In genomic region chr11:18791175-18792065, GRCh38 we compare ENCODE assay signal across 11 cellular contexts. TPM values are rescaled to one million over a fixed set of nuclear protein-coding genes. Genes with fewer than 3 reads are reported as not detected.
DNase-seq lines count a peak whose midpoint lies in the region; ATAC-seq and TF ChIP-seq lines count a peak whose summit lies in the region.
"Had no signal": no experiment of that assay in that cellular context is flagged by ENCODE, and none has a peak within 500 bp of the region (broad histone marks: within the 10 kb centered on the region; RNA-seq: fewer than 3 reads in every experiment).

PTPN5 (minus strand) TSS chr11:18791798; CDS start chr11:18771958, 19,840 bp downstream.

- ATAC-seq in heart right ventricle (peak; percentile 39 to 76 (median 66)), GM18868 (IDR thresholded peaks at IDR 0.05; ENCODE audit: unreplicated experiment) (no peak)

- H3K27ac ChIP-seq in heart right ventricle (peak within 1 kb of the TSS in 6 of 10 donors; percentile 39 to 64 (median 49)), urinary bladder (ENCODE audit: low read depth) (no peak within 1 kb of the TSS)

- H3K4me3 Mint-ChIP-seq in mesothelial cell of epicardium, result peak within 1 kb of the TSS; percentile 65
- H3K4me3 Mint-ChIP-seq: CD4-positive, alpha-beta T cell had no signal

- H3K4me1 ChIP-seq in heart right ventricle, result peaks cover 0 to 33% (median 11%) of the 10 kb centered on the region in 9 donors
- peaks cover 8% of the 10 kb centered on the region for H3K4me1 ChIP-seq in urinary bladder (ENCODE audit: insufficient read depth)

- H3K4me3 ChIP-seq in heart right ventricle (peak within 1 kb of the TSS; percentile 13 to 67 (median 54)), urinary bladder (ENCODE audit: low read depth, low read length) (peak within 1 kb of the TSS; percentile 19)

- H3K36me3 ChIP-seq in heart right ventricle, result no peaks in the 10 kb centered on the region
- no peaks in the 10 kb centered on the region for H3K36me3 ChIP-seq in urinary bladder (ENCODE audit: insufficient read depth)

- intact Hi-C loops in heart right ventricle (cut with DNase I) (no loop called here), cardiac septum (cut with DNase I) (no loop called here)

- no peaks in the 10 kb centered on the region for H3K36me3 Mint-ChIP-seq in mesothelial cell of epicardium

- peaks cover 10 to 65% (median 60%) of the 10 kb centered on the region in 7 donors for H3K27me3 ChIP-seq in heart right ventricle

- no peak within 1 kb of the TSS for H3K27ac Mint-ChIP-seq in mesothelial cell of epicardium
- H3K27ac Mint-ChIP-seq: CD4-positive, alpha-beta T cell had no signal

- DNase-seq in heart right ventricle (no peak), cardiac septum (ENCODE audit: low spot score) (no peak), dermis blood vessel endothelial cell (peak; percentile 19), mesothelial cell of epicardium (ENCODE audit: low spot score in 2 of 2, unreplicated experiment in 2 of 2) (peak in 1 of 2 experiments; percentile 23), A172 (ENCODE audit: low spot score) (no peak), T-helper 1 cell (no peak)
- DNase-seq: CD4-positive, alpha-beta T cell had no signal

- H3K9me3 Mint-ChIP-seq in mesothelial cell of epicardium, result no peaks in the 10 kb centered on the region
- H3K9me3 Mint-ChIP-seq: CD4-positive, alpha-beta T cell had no signal

- 1% methylated on average over 97 to 105 of the region's 105 CpGs for WGBS in heart right ventricle, 2 donors
- under 1% methylated on average over 105 of the region's 105 CpGs for WGBS in urinary bladder

- peaks cover 4% of the 10 kb centered on the region for H3K4me1 Mint-ChIP-seq in mesothelial cell of epicardium

- no peaks in the 10 kb centered on the region for H3K9me3 ChIP-seq in heart right ventricle

- peaks cover 92% of the 10 kb centered on the region for H3K27me3 Mint-ChIP-seq in mesothelial cell of epicardium (ENCODE audit: low read depth)

- TF ChIP-seq CTCF in heart right ventricle (IDR thresholded peaks at IDR 0.05) (no peak), mesothelial cell of epicardium (IDR thresholded peaks at IDR 0.05; ENCODE audit: unreplicated experiment) (no peak)

RNA-seq across cellular contexts. Expression of gene PTPN5, which starts in this region (rescaled TPM):
- 1 to 10 TPM; 1.5 to 8.8 (median 3.5) TPM for total RNA-seq in heart right ventricle
- 1 to 10 TPM; 4.4 to 5.8 TPM for polyA plus RNA-seq in heart right ventricle
- total RNA-seq in cardiac septum, result 3.8 TPM
- total RNA-seq in dermis blood vessel endothelial cell, result not detected in 2 replicates
- 2.5 to 3.3 TPM (median 2.7 TPM) in 3 replicates for total RNA-seq in mesothelial cell of epicardium
- 0.21 TPM for total RNA-seq in urinary bladder
- polyA plus RNA-seq in urinary bladder, result 1.3 TPM
- total RNA-seq in A172 (2014; rRNA removed; shearing (Covaris generic)), result not detected in 2 replicates
- total RNA-seq: bronchial epithelial cell; CD4-positive, alpha-beta T cell; myocyte had no signal

Comparison
In these comparisons a context has a peak if more than half of its experiments do, and no peak if none do; other contexts are left out.
1. Peak in DNase-seq in dermis blood vessel endothelial cell; RNA of the gene not detected or under 1 TPM.